Comparison of ENCODE assay signal across 9 cellular contexts in genomic region chr2:48110497-48110896, GRCh38.
DNase-seq lines count a peak whose midpoint lies in the region; ATAC-seq and TF ChIP-seq lines count a peak whose summit lies in the region.
"Had no signal": no experiment of that assay in that cellular context is flagged by ENCODE, and none has a peak within 500 bp of the region (broad histone marks: within the 10 kb centered on the region; RNA-seq: fewer than 3 reads in every experiment).

No MANE protein-coding gene starts in this region.

- no peaks in the 10 kb centered on the region for H3K27me3 Mint-ChIP-seq in CD4-positive, alpha-beta memory T cell
- H3K27me3 Mint-ChIP-seq in IgD-negative memory B cell: no peaks in the 10 kb centered on the region
- H3K27me3 Mint-ChIP-seq in naive B cell: no peaks in the 10 kb centered on the region
- H3K27me3 Mint-ChIP-seq: stimulated activated memory B cell treated with anti-CD40 and anti-IgM and Interleukin-4, amounts not matched to agents 10 μg/mL and 1 μg/mL and 100 μg/mL, for 72 hours had no signal

- H3K27me3 ChIP-seq in CD4-positive, alpha-beta memory T cell (ENCODE audit: insufficient read depth, low read length): no peaks in the 10 kb centered on the region
- no peaks in the 10 kb centered on the region for H3K27me3 ChIP-seq in uterus

- POLR2A ChIA-PET in CD4-positive, alpha-beta memory T cell (lab: Charles Lee; ENCODE audit: partially characterized antibody): no interaction called here

- ATAC-seq in naive B cell (ENCODE audit: low read depth in 2 of 2) (no peak), HG03439 (IDR thresholded peaks at IDR 0.05; ENCODE audit: unreplicated experiment) (no peak), HG02840 (IDR thresholded peaks at IDR 0.05; ENCODE audit: low FRiP score, unreplicated experiment) (no peak)

- H3K9me3 Mint-ChIP-seq in CD4-positive, alpha-beta memory T cell: no peaks in the 10 kb centered on the region
- no peaks in the 10 kb centered on the region for H3K9me3 Mint-ChIP-seq in IgD-negative memory B cell
- no peaks in the 10 kb centered on the region for H3K9me3 Mint-ChIP-seq in naive B cell
- H3K9me3 Mint-ChIP-seq: stimulated activated memory B cell treated with anti-CD40 and anti-IgM and Interleukin-4, amounts not matched to agents 10 μg/mL and 1 μg/mL and 100 μg/mL, for 72 hours had no signal

- H3K27ac ChIP-seq in CD4-positive, alpha-beta memory T cell (ENCODE audit: low read depth, low read length): no peak overlapping the region
- H3K27ac ChIP-seq in cingulate gyrus (ENCODE audit: low read depth, low read length) (peak overlapping the region; percentile 98), uterus (peak overlapping the region in 1 of 2 donors; percentile 93)

- peak overlapping the region in 1 of 7 donors; percentile 88 for H3K27ac Mint-ChIP-seq in CD4-positive, alpha-beta memory T cell
- no peak overlapping the region for H3K27ac Mint-ChIP-seq in IgD-negative memory B cell
- no peak overlapping the region for H3K27ac Mint-ChIP-seq in naive B cell

- no peak for TF ChIP-seq POLR2A in uterus (IDR thresholded peaks at IDR 0.05)

- CTCF ChIA-PET in CD4-positive, alpha-beta memory T cell (lab: Charles Lee; ENCODE audit: partially characterized antibody): interaction anchor here (6.3 kb wide), 1 partner anchor 310 kb away, joined by 56 read pairs; no protein-coding TSS in a partner anchor

- H3K4me1 Mint-ChIP-seq in CD4-positive, alpha-beta memory T cell: peaks cover 9 to 33% (median 24%) of the 10 kb centered on the region in 4 donors
- H3K4me1 Mint-ChIP-seq in IgD-negative memory B cell: peaks cover 12 to 20% (median 19%) of the 10 kb centered on the region in 3 donors
- H3K4me1 Mint-ChIP-seq in naive B cell: peaks cover 12 to 32% (median 25%) of the 10 kb centered on the region in 3 donors

- H3K36me3 Mint-ChIP-seq in CD4-positive, alpha-beta memory T cell: no peaks in the 10 kb centered on the region
- H3K36me3 Mint-ChIP-seq in IgD-negative memory B cell (no peaks in the 10 kb centered on the region), naive B cell (no peaks in the 10 kb centered on the region)
- H3K36me3 Mint-ChIP-seq: stimulated activated memory B cell treated with anti-CD40 and anti-IgM and Interleukin-4, amounts not matched to agents 10 μg/mL and 1 μg/mL and 100 μg/mL, for 72 hours had no signal

- intact Hi-C loops in CD4-positive, alpha-beta memory T cell (cut with micrococcal nuclease): no loop called here
- intact Hi-C loops in uterus (cut with DNase I; ENCODE audit: low total_unique reads): no loop called here

- no peak overlapping the region for H3K4me3 ChIP-seq in CD4-positive, alpha-beta memory T cell (ENCODE audit: low read length in 2 of 2)
- no peak overlapping the region for H3K4me3 ChIP-seq in uterus

- DNase-seq in CD4-positive, alpha-beta memory T cell: no peak
- DNase-seq in naive B cell: no peak
- DNase-seq in NCI-H510A (lab: John Stamatoyannopoulos, UW): no peak
- no peak for DNase-seq in uterus

- no peak for TF ChIP-seq CTCF in uterus (IDR thresholded peaks at IDR 0.05)

- H3K9me3 ChIP-seq in CD4-positive, alpha-beta memory T cell (ENCODE audit: control insufficient read depth in 1 of 2, low read length in 2 of 2): no peaks in the 10 kb centered on the region
- no peaks in the 10 kb centered on the region for H3K9me3 ChIP-seq in uterus

- peaks cover 20% of the 10 kb centered on the region for H3K4me1 ChIP-seq in CD4-positive, alpha-beta memory T cell (ENCODE audit: insufficient read depth, low read length)
- H3K4me1 ChIP-seq in uterus: peaks cover 3 to 5% of the 10 kb centered on the region in 2 donors

- H3K4me3 Mint-ChIP-seq in CD4-positive, alpha-beta memory T cell: peak overlapping the region in 6 of 8 donors; percentile 91 to 94 (median 93)
- H3K4me3 Mint-ChIP-seq in IgD-negative memory B cell (peak overlapping the region in 3 of 4 donors; percentile 91 to 98 (median 98)), naive B cell (peak overlapping the region in 6 of 8 donors; percentile 88 to 97 (median 94))

- H3K36me3 ChIP-seq in CD4-positive, alpha-beta memory T cell (ENCODE audit: insufficient read depth, low read length): no peaks in the 10 kb centered on the region
- no peaks in the 10 kb centered on the region for H3K36me3 ChIP-seq in uterus
